ENCODE assay signal across 8 cellular contexts in genomic region chr1:234544094-234544579, GRCh38.
DNase-seq lines count a peak whose midpoint lies in the region; ATAC-seq and TF ChIP-seq lines count a peak whose summit lies in the region.

No MANE protein-coding gene starts in this region.

- intact Hi-C loops in esophagus squamous epithelium (cut with DNase I), result no loop called here
- intact Hi-C loops in thyroid gland (cut with DNase I), result no loop called here

- H3K27me3 ChIP-seq in esophagus squamous epithelium, result no peaks in the 10 kb centered on the region
- H3K27me3 ChIP-seq in neural cell (ENCODE audit: insufficient read depth, low read depth, low read length), result no peaks in the 10 kb centered on the region
- H3K27me3 ChIP-seq in thyroid gland, result no peaks in the 10 kb centered on the region

- H3F3A ChIP-seq in neural cell (ENCODE audit: insufficient read depth, low read length, poor library complexity, severe bottlenecking), result peaks cover 22% of the 10 kb centered on the region

- peak overlapping the region; percentile 28 to 99 (median 93) for H3K27ac ChIP-seq in esophagus squamous epithelium
- H3K27ac ChIP-seq in neural cell (ENCODE audit: low read length), result peak overlapping the region; percentile 99
- peak overlapping the region; percentile 9 to 71 (median 61) for H3K27ac ChIP-seq in thyroid gland

- no peaks in the 10 kb centered on the region for H3K79me2 ChIP-seq in neural cell (replicated peaks; ENCODE audit: insufficient read depth, low read length)

- H3K9me2 ChIP-seq in neural cell (ENCODE audit: insufficient read depth, low read length), result no peaks in the 10 kb centered on the region

- ATAC-seq in GM21390 (IDR thresholded peaks at IDR 0.05; ENCODE audit: unreplicated experiment), result no peak

- no peaks in the 10 kb centered on the region for H3K36me3 ChIP-seq in esophagus squamous epithelium
- H3K36me3 ChIP-seq in neural cell (ENCODE audit: insufficient read depth, low read length), result no peaks in the 10 kb centered on the region
- H3K36me3 ChIP-seq in thyroid gland, result no peaks in the 10 kb centered on the region

- 16 to 22% methylated on average over 4 to 5 of the region's 6 CpGs for WGBS in esophagus squamous epithelium, 2 donors
- 22 to 36% methylated on average over 6 of the region's 6 CpGs for WGBS in thyroid gland, 2 donors

- peak overlapping the region; percentile 87 for H3K9ac ChIP-seq in neural cell (ENCODE audit: low read length)

- no peak overlapping the region for H2AFZ ChIP-seq in neural cell (ENCODE audit: low read depth, low read length)

- peak; percentile 53 for TF ChIP-seq RAD21 in neural cell (conservative IDR thresholded peaks at IDR 0.05)

- no peak overlapping the region for H3K4me3 ChIP-seq in esophagus squamous epithelium
- peak overlapping the region; percentile 41 for H3K4me3 ChIP-seq in neural cell (ENCODE audit: low read length)
- no peak overlapping the region for H3K4me3 ChIP-seq in thyroid gland (replicated peaks in 1 of 3)

- H4K20me1 ChIP-seq in neural cell (ENCODE audit: insufficient read depth), result no peaks in the 10 kb centered on the region

- DNase-seq in GM04503 (ENCODE audit: low read depth) (peak; percentile 74), NCI-H2171 treated with DMSO at 0.1 percent for 48 hours (lab: John Stamatoyannopoulos, UW) (peak; percentile 97), activated T-cell treated with anti-CD3 and anti-CD28 coated beads for 24 hours (ENCODE audit: low read depth) (peak; percentile 33), esophagus squamous epithelium (lab: John Stamatoyannopoulos, UW) (no peak), thyroid gland (peak; percentile 68 to 74), AML-193 (lab: John Stamatoyannopoulos, UW) (no peak)

- H3K4me1 ChIP-seq in esophagus squamous epithelium, result peaks cover 35 to 68% (median 41%) of the 10 kb centered on the region in 3 donors
- H3K4me1 ChIP-seq in thyroid gland, result peaks cover 30 to 43% of the 10 kb centered on the region in 2 donors

- peak overlapping the region; percentile 49 for H3K4me2 ChIP-seq in neural cell (ENCODE audit: low read length)

- TF ChIP-seq EP300 in neural cell (conservative IDR thresholded peaks at IDR 0.05; ENCODE audit: poor library complexity, severe bottlenecking), result peak; percentile 49

- no peak for TF ChIP-seq POLR2A in esophagus squamous epithelium (IDR thresholded peaks at IDR 0.05)
- TF ChIP-seq POLR2A in thyroid gland (IDR thresholded peaks at IDR 0.05), result no peak

- no peak for TF ChIP-seq CTCF in esophagus squamous epithelium (IDR thresholded peaks at IDR 0.05)
- TF ChIP-seq CTCF in neural cell (IDR thresholded peaks at IDR 0.05; ENCODE audit: poor library complexity, severe bottlenecking), result no peak
- no peak for TF ChIP-seq CTCF in thyroid gland (IDR thresholded peaks at IDR 0.05)

- H3K9me3 ChIP-seq in esophagus squamous epithelium (no peaks in the 10 kb centered on the region), neural cell (ENCODE audit: low read length) (no peaks in the 10 kb centered on the region), thyroid gland (no peaks in the 10 kb centered on the region)

TF ChIP-seq in neural cell, 6 proteins besides CTCF, POLR2A, EP300 and RAD21:
- no peak for TF ChIP-seq EZH2 (IDR thresholded peaks at IDR 0.05; ENCODE audit: borderline replicate concordance, insufficient read depth, low read length, poor library complexity, severe bottlenecking)
- peak; percentile 23 for TF ChIP-seq TAF1 (IDR thresholded peaks at IDR 0.05; ENCODE audit: low read depth)
- TF ChIP-seq MXI1 (conservative IDR thresholded peaks at IDR 0.05; ENCODE audit: poor library complexity, severe bottlenecking), result peak; percentile 30
- peak; percentile 72 for TF ChIP-seq POLR2AphosphoS5 (IDR thresholded peaks at IDR 0.05)
- TF ChIP-seq SMC3 (conservative IDR thresholded peaks at IDR 0.05; ENCODE audit: poor library complexity), result peak; percentile 57
- TF ChIP-seq, protein P1, sequence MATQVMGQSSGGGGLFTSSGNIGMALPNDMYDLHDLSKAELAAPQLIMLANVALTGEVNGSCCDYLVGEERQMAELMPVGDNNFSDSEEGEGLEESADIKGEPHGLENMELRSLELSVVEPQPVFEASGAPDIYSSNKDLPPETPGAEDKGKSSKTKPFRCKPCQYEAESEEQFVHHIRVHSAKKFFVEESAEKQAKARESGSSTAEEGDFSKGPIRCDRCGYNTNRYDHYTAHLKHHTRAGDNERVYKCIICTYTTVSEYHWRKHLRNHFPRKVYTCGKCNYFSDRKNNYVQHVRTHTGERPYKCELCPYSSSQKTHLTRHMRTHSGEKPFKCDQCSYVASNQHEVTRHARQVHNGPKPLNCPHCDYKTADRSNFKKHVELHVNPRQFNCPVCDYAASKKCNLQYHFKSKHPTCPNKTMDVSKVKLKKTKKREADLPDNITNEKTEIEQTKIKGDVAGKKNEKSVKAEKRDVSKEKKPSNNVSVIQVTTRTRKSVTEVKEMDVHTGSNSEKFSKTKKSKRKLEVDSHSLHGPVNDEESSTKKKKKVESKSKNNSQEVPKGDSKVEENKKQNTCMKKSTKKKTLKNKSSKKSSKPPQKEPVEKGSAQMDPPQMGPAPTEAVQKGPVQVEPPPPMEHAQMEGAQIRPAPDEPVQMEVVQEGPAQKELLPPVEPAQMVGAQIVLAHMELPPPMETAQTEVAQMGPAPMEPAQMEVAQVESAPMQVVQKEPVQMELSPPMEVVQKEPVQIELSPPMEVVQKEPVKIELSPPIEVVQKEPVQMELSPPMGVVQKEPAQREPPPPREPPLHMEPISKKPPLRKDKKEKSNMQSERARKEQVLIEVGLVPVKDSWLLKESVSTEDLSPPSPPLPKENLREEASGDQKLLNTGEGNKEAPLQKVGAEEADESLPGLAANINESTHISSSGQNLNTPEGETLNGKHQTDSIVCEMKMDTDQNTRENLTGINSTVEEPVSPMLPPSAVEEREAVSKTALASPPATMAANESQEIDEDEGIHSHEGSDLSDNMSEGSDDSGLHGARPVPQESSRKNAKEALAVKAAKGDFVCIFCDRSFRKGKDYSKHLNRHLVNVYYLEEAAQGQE (IDR thresholded peaks at IDR 0.05; ENCODE audit: borderline replicate concordance), result peak; percentile 95
TF ChIP-seq in neural cell: peak in this region for 5.

Comparison
In these comparisons a context has a peak if more than half of its experiments do, and no peak if none do; other contexts are left out.
1. DNase-seq: peak in GM04503 (single experiment), NCI-H2171 treated with DMSO at 0.1 percent for 48 hours (single experiment), activated T-cell treated with anti-CD3 and anti-CD28 coated beads for 24 hours (single experiment) and thyroid gland (2 of 2); none in esophagus squamous epithelium (single experiment) and AML-193 (0 of 2).
2. Peak in every context shown above with its lines, with median percentiles within 50 percentile points of each other: H3K27ac ChIP-seq.